In genomic region chr2:235371018-235371417, GRCh38 we compare ENCODE assay signal across 16 cellular contexts.
"Had no signal": no experiment of that assay in that cellular context is flagged by ENCODE, and none has a peak within 500 bp of the region (broad histone marks: within the 10 kb centered on the region; RNA-seq: fewer than 3 reads in every experiment).

No MANE protein-coding gene starts in this region.

- H2AFZ ChIP-seq: hepatocyte had no signal

- DNase-seq: activated CD4-positive, alpha-beta T cell treated with anti-CD3 and anti-CD28 coated beads, Interleukin-2, amount 10 ng/mL, durations not matched to agents 7 days and 5 days; activated CD8-positive, alpha-beta memory T cell treated with anti-CD3 and anti-CD28 coated beads, Interleukin-2, amount 50 U/mL, for 4 hours; activated naive CD4-positive, alpha-beta T cell treated with anti-CD3 and anti-CD28 coated beads, Interleukin-2, amount 10 ng/mL, durations not matched to agents 7 days and 5 days; activated T-cell treated with anti-CD3 and anti-CD28 coated beads, Interleukin-2, amount 50 U/mL, for 4 hours; colonic mucosa; foreskin keratinocyte; left cardiac atrium; occipital lobe; posterior cingulate gyrus; stimulated activated CD8-positive, alpha-beta memory T cell treated with anti-CD3 and anti-CD28 coated beads, Interleukin-4, amount 100 ng/mL, for 48 hours; stimulated activated naive CD4-positive, alpha-beta T cell treated with Interleukin-2 at 50 U/mL for 16 hours; thyroid gland had no signal

- H3K27ac Mint-ChIP-seq: activated CD4-positive, alpha-beta T cell treated with anti-CD3 and anti-CD28 coated beads, Interleukin-2, amount 10 ng/mL, durations not matched to agents 7 days and 5 days; activated naive CD4-positive, alpha-beta T cell treated with anti-CD3 and anti-CD28 coated beads, Interleukin-2, amount 10 ng/mL, durations not matched to agents 7 days and 5 days; nephron had no signal

- H3K27ac ChIP-seq: ascending aorta, colonic mucosa, foreskin keratinocyte, hepatocyte, thyroid gland had no signal

- H3K4me3 ChIP-seq: ascending aorta, colonic mucosa, hepatocyte, thyroid gland had no signal

- ATAC-seq: activated T-cell treated with anti-CD3 and anti-CD28 coated beads, Interleukin-2, amount 50 U/mL, for 4 hours; foreskin keratinocyte; left cardiac atrium had no signal

- H3K4me1 Mint-ChIP-seq: activated CD4-positive, alpha-beta T cell treated with anti-CD3 and anti-CD28 coated beads, Interleukin-2, amount 10 ng/mL, durations not matched to agents 7 days and 5 days; activated naive CD4-positive, alpha-beta T cell treated with anti-CD3 and anti-CD28 coated beads, Interleukin-2, amount 10 ng/mL, durations not matched to agents 7 days and 5 days; central memory CD8-positive, alpha-beta T cell had no signal

- H3K36me3 Mint-ChIP-seq: activated naive CD4-positive, alpha-beta T cell treated with anti-CD3 and anti-CD28 coated beads, Interleukin-2, amount 10 ng/mL, durations not matched to agents 7 days and 5 days had no signal

- H3K4me3 Mint-ChIP-seq: activated CD4-positive, alpha-beta T cell treated with anti-CD3 and anti-CD28 coated beads, Interleukin-2, amount 10 ng/mL, durations not matched to agents 7 days and 5 days; activated naive CD4-positive, alpha-beta T cell treated with anti-CD3 and anti-CD28 coated beads, Interleukin-2, amount 10 ng/mL, durations not matched to agents 7 days and 5 days; activated T-cell treated with anti-CD3 and anti-CD28 coated beads, Interleukin-2, amount 50 U/mL, for 4 hours; central memory CD8-positive, alpha-beta T cell; nephron had no signal

- H3K9me3 Mint-ChIP-seq: activated CD4-positive, alpha-beta T cell treated with anti-CD3 and anti-CD28 coated beads, Interleukin-2, amount 10 ng/mL, durations not matched to agents 7 days and 5 days; activated naive CD4-positive, alpha-beta T cell treated with anti-CD3 and anti-CD28 coated beads, Interleukin-2, amount 10 ng/mL, durations not matched to agents 7 days and 5 days; activated T-cell treated with anti-CD3 and anti-CD28 coated beads, Interleukin-2, amount 50 U/mL, for 4 hours; central memory CD8-positive, alpha-beta T cell had no signal

- H3K27me3 ChIP-seq: ascending aorta, colonic mucosa, hepatocyte, thyroid gland had no signal

- H3K79me2 ChIP-seq: hepatocyte had no signal

- H3K4me2 ChIP-seq: hepatocyte had no signal

- H3K36me3 ChIP-seq: ascending aorta, colonic mucosa, thyroid gland had no signal

- H3K4me1 ChIP-seq: ascending aorta, colonic mucosa, foreskin keratinocyte, thyroid gland had no signal
